ENCODE assay signal across 8 cellular contexts in genomic region chr6:97497713-97498331, GRCh38.
DNase-seq lines count a peak whose midpoint lies in the region; ATAC-seq and TF ChIP-seq lines count a peak whose summit lies in the region.

No MANE protein-coding gene starts in this region.

- BruUV-seq in PC-9 (replicated peaks; lab: Mats Ljungman, UMichigan), result no TSS peak

- no peaks in the 10 kb centered on the region for H3K4me1 ChIP-seq in Karpas-422 (ENCODE audit: low read length)
- H3K4me1 ChIP-seq in PC-9 (replicated peaks; ENCODE audit: insufficient read depth), result no peaks in the 10 kb centered on the region
- peaks cover 3% of the 10 kb centered on the region for H3K4me1 ChIP-seq in neuron (ENCODE audit: insufficient read depth, low read length)
- no peaks in the 10 kb centered on the region for H3K4me1 ChIP-seq in tibial nerve

- no peak overlapping the region for H3K4me3 ChIP-seq in Karpas-422 (ENCODE audit: low read length)
- H3K4me3 ChIP-seq in PC-9, result no peak overlapping the region
- no peak overlapping the region for H3K4me3 ChIP-seq in neuron (ENCODE audit: low read length)
- H3K4me3 ChIP-seq in tibial nerve, result no peak overlapping the region

- H4K20me1 ChIP-seq in Karpas-422 (ENCODE audit: insufficient read depth, low read depth, low read length) (no peaks in the 10 kb centered on the region), PC-9 (ENCODE audit: insufficient read depth) (no peaks in the 10 kb centered on the region)

- no peaks in the 10 kb centered on the region for H3K27me3 Mint-ChIP-seq in activated T-cell treated with anti-CD3 and anti-CD28 coated beads, Interleukin-2, amount 50 U/mL, for 4 hours (ENCODE audit: low read depth)

- peak; percentile 49 for DNase-seq in GM03348 (ENCODE audit: low spot score)
- DNase-seq in H4 (ENCODE audit: low spot score), result peak; percentile 72
- DNase-seq in Karpas-422, result peak; percentile 87
- DNase-seq in PC-9, result peak; percentile 49 to 54
- peak; percentile 38 for DNase-seq in activated T-cell treated with anti-CD3 and anti-CD28 coated beads, Interleukin-2, amount 50 U/mL, for 4 hours
- peak; percentile 72 for DNase-seq in fibroblast of peridontal ligament (ENCODE audit: extremely low read depth)
- peak; percentile 23 to 55 for DNase-seq in tibial nerve (ENCODE audit: low spot score in 2 of 2)

- no peaks in the 10 kb centered on the region for H3K9me3 Mint-ChIP-seq in activated T-cell treated with anti-CD3 and anti-CD28 coated beads, Interleukin-2, amount 50 U/mL, for 4 hours

- H3F3A ChIP-seq in PC-9 (ENCODE audit: insufficient read depth, low read depth), result no peaks in the 10 kb centered on the region

- no peak overlapping the region for H3K4me3 Mint-ChIP-seq in activated T-cell treated with anti-CD3 and anti-CD28 coated beads, Interleukin-2, amount 50 U/mL, for 4 hours

- CTCF ChIA-PET in PC-9 (lab: Charles Lee), result no interaction called here

- TF ChIP-seq EP300 in tibial nerve (IDR thresholded peaks at IDR 0.05), result no peak

- no peak overlapping the region for H3K9ac ChIP-seq in Karpas-422 (ENCODE audit: low read length)

- ATAC-seq in activated T-cell treated with anti-CD3 and anti-CD28 coated beads, Interleukin-2, amount 50 U/mL, for 4 hours, result peak; percentile 83 to 87

- H3K4me2 ChIP-seq in Karpas-422 (ENCODE audit: low read depth, low read length, poor library complexity, severe bottlenecking) (no peak overlapping the region), PC-9 (no peak overlapping the region)

- H3K4me1 Mint-ChIP-seq in activated T-cell treated with anti-CD3 and anti-CD28 coated beads, Interleukin-2, amount 50 U/mL, for 4 hours (ENCODE audit: low read depth), result no peaks in the 10 kb centered on the region

- H3K27me3 ChIP-seq in Karpas-422 (ENCODE audit: low read length) (no peaks in the 10 kb centered on the region), PC-9 (ENCODE audit: insufficient read depth, low read depth) (no peaks in the 10 kb centered on the region), neuron (ENCODE audit: insufficient read depth, low read length) (no peaks in the 10 kb centered on the region), tibial nerve (peaks cover 0 to 2% of the 10 kb centered on the region in 2 donors)

- H3K9me3 ChIP-seq in Karpas-422 (ENCODE audit: low read length) (no peaks in the 10 kb centered on the region), PC-9 (ENCODE audit: insufficient read depth, low read depth) (no peaks in the 10 kb centered on the region; the same call in 1 of the 2 replicates), neuron (ENCODE audit: low read length) (no peaks in the 10 kb centered on the region), tibial nerve (no peaks in the 10 kb centered on the region)

- H3K9me2 ChIP-seq in Karpas-422 (replicated peaks; ENCODE audit: insufficient read depth, low read length), result no peaks in the 10 kb centered on the region
- no peaks in the 10 kb centered on the region for H3K9me2 ChIP-seq in PC-9 (ENCODE audit: insufficient read depth)

- no peaks in the 10 kb centered on the region for H3K36me3 ChIP-seq in Karpas-422 (ENCODE audit: insufficient read depth, low read length)
- H3K36me3 ChIP-seq in PC-9 (ENCODE audit: low read depth), result no peaks in the 10 kb centered on the region
- no peaks in the 10 kb centered on the region for H3K36me3 ChIP-seq in neuron (ENCODE audit: insufficient read depth, low read length)
- no peaks in the 10 kb centered on the region for H3K36me3 ChIP-seq in tibial nerve

- H3K27ac ChIP-seq in Karpas-422 (ENCODE audit: low read length) (no peak overlapping the region), PC-9 (no peak overlapping the region), tibial nerve (no peak overlapping the region)

- POLR2A ChIA-PET in PC-9 (lab: Charles Lee; ENCODE audit: unreplicated experiment), result no interaction called here

- intact Hi-C loops in PC-9 (cut with micrococcal nuclease; ENCODE audit: unreplicated experiment), result loop anchor here (1.0 kb wide), 2 partner anchors 542 to 1347 kb away; no protein-coding TSS in a partner anchor

- TF ChIP-seq POLR2A in tibial nerve (IDR thresholded peaks at IDR 0.05), result no peak

- 38 to 39% methylated on average over 4 of the region's 4 CpGs for WGBS in tibial nerve, 2 donors

- TF ChIP-seq CTCF in PC-9 (conservative IDR thresholded peaks at IDR 0.05) (peak; percentile 93), tibial nerve (IDR thresholded peaks at IDR 0.05) (peak; percentile 49 to 79 (median 68))

- 0 out of 2 replicates have a peak overlapping the region, but pooled peaks have one; percentile 30 for H2AFZ ChIP-seq in Karpas-422 (ENCODE audit: low read length)
- H2AFZ ChIP-seq in PC-9, result peak overlapping the region; percentile 35; the same call in 1 of the 2 replicates
- peak overlapping the region; percentile 93 for H2AFZ ChIP-seq in neuron (ENCODE audit: low read depth, low read length)

- no peaks in the 10 kb centered on the region for H3K36me3 Mint-ChIP-seq in activated T-cell treated with anti-CD3 and anti-CD28 coated beads, Interleukin-2, amount 50 U/mL, for 4 hours (ENCODE audit: insufficient read depth)

- no peaks in the 10 kb centered on the region for H3K79me2 ChIP-seq in Karpas-422 (ENCODE audit: low read length)
- no peaks in the 10 kb centered on the region for H3K79me2 ChIP-seq in PC-9 (ENCODE audit: low read depth)

Comparison
In these comparisons a context has a peak if more than half of its experiments do, and no peak if none do; other contexts are left out.
1. H2AFZ ChIP-seq: peak in every context shown above with its lines; median percentile 93 in neuron; 35 in PC-9; 30 in Karpas-422.